Comparison of ENCODE assay signal across 8 cellular contexts in genomic region chr9:131276107-131276888, GRCh38. TPM values are rescaled to one million over a fixed set of nuclear protein-coding genes. Genes with fewer than 3 reads are reported as not detected.
DNase-seq lines count a peak whose midpoint lies in the region; ATAC-seq and TF ChIP-seq lines count a peak whose summit lies in the region.

A gene with protein sequence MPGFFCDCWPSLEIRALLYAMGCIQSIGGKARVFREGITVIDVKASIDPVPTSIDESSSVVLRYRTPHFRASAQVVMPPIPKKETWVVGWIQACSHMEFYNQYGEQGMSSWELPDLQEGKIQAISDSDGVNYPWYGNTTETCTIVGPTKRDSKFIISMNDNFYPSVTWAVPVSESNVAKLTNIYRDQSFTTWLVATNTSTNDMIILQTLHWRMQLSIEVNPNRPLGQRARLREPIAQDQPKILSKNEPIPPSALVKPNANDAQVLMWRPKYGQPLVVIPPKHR (minus strand): TSS chr9:131276510. CDS start chr9:131276179, 331 bp downstream.

- DNase-seq in CD4-positive, CD25-positive, alpha-beta regulatory T cell: peak; percentile 30 to 74 (median 37)
- no peak for DNase-seq in Jurkat, Clone E6-1 (ENCODE audit: low read depth, low spot score)
- DNase-seq in glomerular endothelial cell (ENCODE audit: extremely low read depth, low read depth, low spot score) (no peak), ovary (peak in 2 of 5 donors; percentile 47 to 61), epidermal melanocyte (ENCODE audit: insufficient read length, low spot score) (no peak), ACHN (no peak), NCI-H128 (lab: John Stamatoyannopoulos, UW; ENCODE audit: unreplicated experiment) (no peak)

- 6 to 10% (median 10%) methylated on average over 62 to 75 of the region's 75 CpGs for WGBS in ovary, 3 donors

- no peaks in the 10 kb centered on the region for H3K27me3 ChIP-seq in CD4-positive, CD25-positive, alpha-beta regulatory T cell (ENCODE audit: control insufficient read depth, insufficient read depth, low read length)
- no peaks in the 10 kb centered on the region for H3K27me3 ChIP-seq in ovary

- in situ Hi-C loops in ACHN (cut with HindIII; ENCODE audit: low pct_ligation_motif_present, low pct_unique_long_range_greater_than_20kb, low sequenced_read_pairs): no loop called here

- H3K4me3 Mint-ChIP-seq in CD4-positive, CD25-positive, alpha-beta regulatory T cell: peak within 1 kb of the TSS; percentile 97 to 100 (median 100)

- H3K4me1 ChIP-seq in CD4-positive, CD25-positive, alpha-beta regulatory T cell (ENCODE audit: control insufficient read depth, insufficient read depth, low read length, poor library complexity, severe bottlenecking): peaks cover 41% of the 10 kb centered on the region
- H3K4me1 ChIP-seq in ovary (ENCODE audit: insufficient read depth): no peaks in the 10 kb centered on the region

- CTCF ChIA-PET in activated CD8-positive, alpha-beta memory T cell treated with anti-CD3 and anti-CD28 coated beads for 36 hours (lab: Charles Lee): interaction anchor here (0.5 to 1.3 kb wide), 3 partner anchors 10 to 192 kb away, joined by 3 to 7 read pairs (median 4); no protein-coding TSS in a partner anchor

- H3K36me3 ChIP-seq in CD4-positive, CD25-positive, alpha-beta regulatory T cell (ENCODE audit: control insufficient read depth, insufficient read depth, low read length): no peaks in the 10 kb centered on the region
- no peaks in the 10 kb centered on the region for H3K36me3 ChIP-seq in ovary

- H3K36me3 Mint-ChIP-seq in CD4-positive, CD25-positive, alpha-beta regulatory T cell: peaks cover 39% of the 10 kb centered on the region

- intact Hi-C loops in ovary (cut with DNase I): no loop called here

- peaks cover 0 to 2% (median 0%) of the 10 kb centered on the region in 7 donors for H3K9me3 Mint-ChIP-seq in CD4-positive, CD25-positive, alpha-beta regulatory T cell

- peaks cover 0 to 34% (median 20%) of the 10 kb centered on the region in 4 donors for H3K4me1 Mint-ChIP-seq in CD4-positive, CD25-positive, alpha-beta regulatory T cell

- no peak for TF ChIP-seq EP300 in ovary (IDR thresholded peaks at IDR 0.05)

- no peak for TF ChIP-seq POLR2A in ovary (IDR thresholded peaks at IDR 0.05)

- peak in 1 of 2 donors; percentile 4 for ATAC-seq in CD4-positive, CD25-positive, alpha-beta regulatory T cell (ENCODE audit: low read depth in 2 of 2)

- H3K27ac ChIP-seq in CD4-positive, CD25-positive, alpha-beta regulatory T cell (ENCODE audit: insufficient read depth, low read length, poor library complexity, severe bottlenecking): peak within 1 kb of the TSS; percentile 90
- H3K27ac ChIP-seq in ovary: peak within 1 kb of the TSS in 1 of 2 donors; percentile 31

- peak within 1 kb of the TSS; percentile 98 to 100 (median 98) for H3K27ac Mint-ChIP-seq in CD4-positive, CD25-positive, alpha-beta regulatory T cell

- H3K4me3 ChIP-seq in CD4-positive, CD25-positive, alpha-beta regulatory T cell (ENCODE audit: low read depth, low read length): peak within 1 kb of the TSS; percentile 96
- H3K4me3 ChIP-seq in Jurkat, Clone E6-1 (ENCODE audit: low read length): peak within 1 kb of the TSS; percentile 50
- peak within 1 kb of the TSS; percentile 44 for H3K4me3 ChIP-seq in ovary

- no peaks in the 10 kb centered on the region for H3K9me3 ChIP-seq in CD4-positive, CD25-positive, alpha-beta regulatory T cell (ENCODE audit: control insufficient read depth in 2 of 2, low read length in 2 of 2)
- H3K9me3 ChIP-seq in ovary: no peaks in the 10 kb centered on the region

- POLR2A ChIA-PET in activated CD8-positive, alpha-beta memory T cell treated with anti-CD3 and anti-CD28 coated beads for 36 hours (lab: Charles Lee): interaction anchor here (1.0 to 5.2 kb wide), 5 partner anchors 10 to 38 kb away, joined by 3 to 62 read pairs (median 6); no protein-coding TSS in a partner anchor

- no peak for TF ChIP-seq CTCF in ovary (IDR thresholded peaks at IDR 0.05)

- peaks cover 5% of the 10 kb centered on the region for H3K27me3 Mint-ChIP-seq in CD4-positive, CD25-positive, alpha-beta regulatory T cell

RNA-seq across cellular contexts. Expression of the gene that starts here (rescaled TPM):
- 95.6 TPM for total RNA-seq in CD4-positive, CD25-positive, alpha-beta regulatory T cell
- polyA plus RNA-seq in CD4-positive, CD25-positive, alpha-beta regulatory T cell: 10 to 100 TPM; 16.6 to 23.0 (median 17.7) TPM
- 14.6 TPM for polyA plus RNA-seq in Jurkat, Clone E6-1 (2012; ENCODE audit: insufficient read depth, insufficient read length)
- 10 to 100 TPM; 46.4 to 48.4 TPM for total RNA-seq in activated CD8-positive, alpha-beta memory T cell treated with anti-CD3 and anti-CD28 coated beads for 36 hours
- total RNA-seq in glomerular endothelial cell (8.2 and 25.2 TPM in 2 replicates), ovary (1 to 10 TPM in 5 of 7 donors, under 1 TPM in 2; 0.60 to 2.9 (median 1.6) TPM)
- 1 to 10 TPM; 3.5 to 9.4 TPM for polyA plus RNA-seq in ovary

Comparison
In these comparisons a context has a peak if more than half of its experiments do, and no peak if none do; other contexts are left out.
1. DNase-seq: peak in CD4-positive, CD25-positive, alpha-beta regulatory T cell (3 of 3); none in Jurkat, Clone E6-1 (single experiment), glomerular endothelial cell (single experiment), epidermal melanocyte (single experiment), ACHN (single experiment) and NCI-H128 (single experiment).
2. H3K4me3 ChIP-seq: peak in every context shown above with its lines; median percentile 96 in CD4-positive, CD25-positive, alpha-beta regulatory T cell; 50 in Jurkat, Clone E6-1; 44 in ovary.